Comparison of ENCODE assay signal across 8 cellular contexts in genomic region chr19:48489608-48490216, GRCh38. TPM values are rescaled to one million over a fixed set of nuclear protein-coding genes. Genes with fewer than 3 reads are reported as not detected.
DNase-seq lines count a peak whose midpoint lies in the region; FAIRE-seq and TF ChIP-seq lines count a peak whose summit lies in the region.

No MANE protein-coding gene starts in this region.

- no peak overlapping the region for H3K14ac ChIP-seq in neuronal stem cell (ENCODE audit: low read length)

- no peaks in the 10 kb centered on the region for H3K9me3 ChIP-seq in PC-9 (ENCODE audit: insufficient read depth, low read depth)
- H3K9me3 ChIP-seq in parathyroid adenoma (ENCODE audit: control insufficient read depth, low read length): no peaks in the 10 kb centered on the region
- no peaks in the 10 kb centered on the region for H3K9me3 ChIP-seq in neuronal stem cell (replicated peaks in 1 of 2; ENCODE audit: control insufficient read depth in 2 of 2, insufficient read depth in 1 of 2, low read depth in 1 of 2, low read length in 2 of 2)

- no peak overlapping the region for H2AFZ ChIP-seq in PC-9
- no peak overlapping the region for H2AFZ ChIP-seq in parathyroid adenoma
- no peak overlapping the region for H2AFZ ChIP-seq in neuronal stem cell (ENCODE audit: low read length)

- H3K23ac ChIP-seq in neuronal stem cell (ENCODE audit: low read depth, low read length, poor library complexity): no peak overlapping the region

- no peak overlapping the region for H3K4ac ChIP-seq in neuronal stem cell (ENCODE audit: low read length)

- H3K9ac ChIP-seq in parathyroid adenoma: no peak overlapping the region
- H3K9ac ChIP-seq in neuronal stem cell (ENCODE audit: low read depth, low read length, poor library complexity): no peak overlapping the region

- no peaks in the 10 kb centered on the region for H3K79me1 ChIP-seq in neuronal stem cell (ENCODE audit: low read depth, low read length)

- CTCF ChIA-PET in PC-9 (lab: Charles Lee): interaction anchor here (0.6 to 1.5 kb wide), 5 partner anchors 13 to 249 kb away, joined by 3 to 10 read pairs (median 3); no protein-coding TSS in a partner anchor

- intact Hi-C loops in PC-9 (cut with micrococcal nuclease; ENCODE audit: unreplicated experiment): loop anchor here (2.0 to 10.0 kb wide), 3 partner anchors 97 to 475 kb away; partner anchors contain the start of genes FTL, GRIN2D and KDELR1

- no TSS peak for BruUV-seq in PC-9 (replicated peaks; lab: Mats Ljungman, UMichigan)

- no peaks in the 10 kb centered on the region for H3K9me2 ChIP-seq in PC-9 (ENCODE audit: insufficient read depth)

- no peak overlapping the region for H2BK12ac ChIP-seq in neuronal stem cell (ENCODE audit: low read length)

- DNase-seq in EL (peak; percentile 62), HTR-8/SVneo (ENCODE audit: insufficient read length, low spot score) (peak; percentile 79), PC-9 (peak; percentile 70 to 81), activated T-helper 1 cell treated with Interleukin-2 at 50 U/mL for 16 hours (ENCODE audit: low read depth) (peak; percentile 66), foreskin fibroblast (peak; percentile 30 to 76), urothelium cell line (ENCODE audit: low spot score) (peak; percentile 80), neuronal stem cell (ENCODE audit: low spot score) (no peak)

- no peak overlapping the region for H4K91ac ChIP-seq in neuronal stem cell (ENCODE audit: low read depth, low read length, poor library complexity)

- H2BK15ac ChIP-seq in neuronal stem cell (ENCODE audit: low read length): no peak overlapping the region

- H4K20me1 ChIP-seq in PC-9 (ENCODE audit: insufficient read depth): no peaks in the 10 kb centered on the region

- H3K27me3 ChIP-seq in PC-9 (ENCODE audit: insufficient read depth, low read depth): no peaks in the 10 kb centered on the region
- H3K27me3 ChIP-seq in parathyroid adenoma (ENCODE audit: control insufficient read depth, insufficient read depth, low read length): no peaks in the 10 kb centered on the region
- peaks cover 0 to 42% (median 13%) of the 10 kb centered on the region in 3 experiments for H3K27me3 ChIP-seq in neuronal stem cell (ENCODE audit: control insufficient read depth in 3 of 3, insufficient read depth in 3 of 3, low read depth in 1 of 3, low read length in 3 of 3)

- no peak overlapping the region for H2BK120ac ChIP-seq in neuronal stem cell (ENCODE audit: low read depth, low read length)

- no peak overlapping the region for H3K18ac ChIP-seq in neuronal stem cell (ENCODE audit: low read length)

- H4K8ac ChIP-seq in neuronal stem cell (ENCODE audit: low read depth, low read length): no peak overlapping the region

- H3K4me2 ChIP-seq in PC-9: peak overlapping the region; percentile 68
- H3K4me2 ChIP-seq in parathyroid adenoma (ENCODE audit: low read length): no peak overlapping the region
- no peak overlapping the region for H3K4me2 ChIP-seq in neuronal stem cell (ENCODE audit: insufficient read depth, low read length, poor library complexity, severe bottlenecking)

- H3K27ac ChIP-seq in PC-9 (no peak overlapping the region), parathyroid adenoma (no peak overlapping the region), neuronal stem cell (replicated peaks; ENCODE audit: low read length) (no peak overlapping the region)

- no CpG with 5 or more reads among the region's 19 CpGs for WGBS in neuronal stem cell (ENCODE audit: extremely low coverage in 2 of 2, insufficient read length in 2 of 2, insufficient replicate concordance in 1 of 2), 2 donors

- H3K4me1 ChIP-seq in PC-9 (replicated peaks; ENCODE audit: insufficient read depth): peaks cover 57% of the 10 kb centered on the region
- peaks cover 9% of the 10 kb centered on the region for H3K4me1 ChIP-seq in parathyroid adenoma
- H3K4me1 ChIP-seq in neuronal stem cell (ENCODE audit: control insufficient read depth in 2 of 2, insufficient read depth in 1 of 2, low read depth in 1 of 2, low read length in 2 of 2): peaks cover 4 to 23% of the 10 kb centered on the region in 2 donors

- POLR2A ChIA-PET in PC-9 (lab: Charles Lee; ENCODE audit: unreplicated experiment): interaction anchor here (0.5 to 0.8 kb wide), 4 partner anchors 8 to 503 kb away, joined by 3 to 12 read pairs (median 4); no protein-coding TSS in a partner anchor

- H3K4me3 ChIP-seq in PC-9 (no peak overlapping the region), foreskin fibroblast (ENCODE audit: low read depth in 1 of 2, low read length in 2 of 2) (no peak overlapping the region), parathyroid adenoma (ENCODE audit: low read depth, low read length) (no peak overlapping the region), neuronal stem cell (ENCODE audit: low read length in 2 of 2) (no peak overlapping the region)

- no peak overlapping the region for H2AK5ac ChIP-seq in neuronal stem cell (ENCODE audit: low read depth, low read length)

- peaks cover 65% of the 10 kb centered on the region for H3F3A ChIP-seq in PC-9 (ENCODE audit: insufficient read depth, low read depth)

- no peak for FAIRE-seq in HTR-8/SVneo (lab: Jason Lieb, UNC)
- no peak for FAIRE-seq in urothelium cell line (lab: Jason Lieb, UNC)

- TF ChIP-seq CTCF in PC-9 (conservative IDR thresholded peaks at IDR 0.05) (peak; percentile 97), foreskin fibroblast (IDR thresholded peaks at IDR 0.05; ENCODE audit: low read depth, low read length) (peak; percentile 93), parathyroid adenoma (IDR thresholded peaks at IDR 0.05) (peak; percentile 94)

- H3K36me3 ChIP-seq in PC-9 (ENCODE audit: low read depth) (no peaks in the 10 kb centered on the region), parathyroid adenoma (ENCODE audit: control insufficient read depth, insufficient read depth, low read length) (no peaks in the 10 kb centered on the region), neuronal stem cell (replicated peaks in 1 of 2; ENCODE audit: control insufficient read depth in 2 of 2, insufficient read depth in 2 of 2, low read length in 2 of 2) (no peaks in the 10 kb centered on the region)

- H3K79me2 ChIP-seq in PC-9 (ENCODE audit: low read depth) (peaks cover 8% of the 10 kb centered on the region; the same call in 1 of the 2 replicates), parathyroid adenoma (no peaks in the 10 kb centered on the region)

- no peak overlapping the region for H2BK5ac ChIP-seq in neuronal stem cell (ENCODE audit: low read length)

RNA-seq across cellular contexts. Expression of gene CYTH2, which starts 20.5 kb away (rescaled TPM):
- total RNA-seq in PC-9 (2021): 74.4 and 93.0 TPM in 2 replicates
- polyA plus RNA-seq in neuronal stem cell (2013, experiment 1 of 2): 67.8 TPM
- 64.1 TPM for polyA plus RNA-seq in neuronal stem cell (2013, experiment 2 of 2)

RNA-seq across cellular contexts. Expression of gene LMTK3, which starts 21.9 kb away (rescaled TPM):
- total RNA-seq in PC-9 (2021): 13.9 and 19.6 TPM in 2 replicates
- 7.9 TPM for polyA plus RNA-seq in neuronal stem cell (2013, experiment 1 of 2)
- polyA plus RNA-seq in neuronal stem cell (2013, experiment 2 of 2): 7.5 TPM

RNA-seq across cellular contexts. Expression of gene KCNJ14, which starts 34.3 kb away (rescaled TPM):
- total RNA-seq in PC-9 (2021): 5.4 and 8.3 TPM in 2 replicates
- 0.52 TPM for polyA plus RNA-seq in neuronal stem cell (2013, experiment 1 of 2)
- 0.69 TPM for polyA plus RNA-seq in neuronal stem cell (2013, experiment 2 of 2)

RNA-seq across cellular contexts. Expression of gene GRWD1, which starts 43.9 kb away (rescaled TPM):
- total RNA-seq in PC-9 (2021): 35.5 and 44.2 TPM in 2 replicates
- 11.2 TPM for polyA plus RNA-seq in neuronal stem cell (2013, experiment 1 of 2)
- 11.1 TPM for polyA plus RNA-seq in neuronal stem cell (2013, experiment 2 of 2)
